ENCODE assay signal across 7 cellular contexts in genomic region chr18:41099451-41099850, GRCh38.
"Had no signal": no experiment of that assay in that cellular context is flagged by ENCODE, and none has a peak within 500 bp of the region (broad histone marks: within the 10 kb centered on the region; RNA-seq: fewer than 3 reads in every experiment).

No MANE protein-coding gene starts in this region.

- H3K36me3 ChIP-seq: HAP-1 had no signal

- DNase-seq: GM23248, GOT3, H7 had no signal

- H2AFZ ChIP-seq: GM23248 had no signal

- H3K9ac ChIP-seq: GM23248 had no signal

- ATAC-seq: HepG2, K562 had no signal

- H3K27ac ChIP-seq: GM23248, HL-60 had no signal

- FAIRE-seq: HepG2, K562 had no signal

- H3K4me3 ChIP-seq: GM23248, HAP-1, K562 had no signal
